Comparison of ENCODE assay signal across 9 cellular contexts in the genomic region with DNA sequence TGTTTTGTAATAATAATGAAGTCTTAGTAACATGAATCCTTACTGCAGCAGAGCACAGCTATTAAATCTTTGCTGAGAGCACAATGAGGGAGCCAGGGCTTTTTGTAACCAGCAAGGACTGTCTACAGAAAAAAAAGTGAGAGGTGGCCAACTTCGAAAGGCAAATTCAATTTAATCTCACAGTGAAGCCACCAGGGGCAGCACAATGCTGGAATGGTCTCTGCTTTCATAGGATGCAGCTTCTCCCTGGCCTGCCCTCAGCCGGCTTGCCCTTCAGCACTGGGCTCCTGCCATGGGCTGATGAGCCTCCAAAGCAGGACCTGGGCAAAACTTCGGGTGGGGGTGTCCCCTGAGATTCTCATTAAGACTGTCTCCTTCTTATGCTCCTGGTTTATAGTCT.
DNase-seq lines count a peak whose midpoint lies in the region; ATAC-seq and TF ChIP-seq lines count a peak whose summit lies in the region.
"Had no signal": no experiment of that assay in that cellular context is flagged by ENCODE, and none has a peak within 500 bp of the region (broad histone marks: within the 10 kb centered on the region; RNA-seq: fewer than 3 reads in every experiment).

No MANE protein-coding gene starts in this region.

- H3K27ac ChIP-seq in endodermal cell (ENCODE audit: low read depth, low read length) = no peak overlapping the region
- H3K27ac ChIP-seq in psoas muscle = no peak overlapping the region

- H3K27ac Mint-ChIP-seq in endodermal cell = no peak overlapping the region

- H3K27me3 Mint-ChIP-seq in endodermal cell (ENCODE audit: insufficient read depth) = no peaks in the 10 kb centered on the region

- H3K36me3 ChIP-seq in endodermal cell (ENCODE audit: control insufficient read depth, insufficient read depth, low read length) (no peaks in the 10 kb centered on the region), psoas muscle (ENCODE audit: insufficient read depth in 1 of 2, low read depth in 1 of 2) (no peaks in the 10 kb centered on the region)

- peak; percentile 70 for TF ChIP-seq CTCF in endodermal cell (conservative IDR thresholded peaks at IDR 0.05)
- peak; percentile 7 for TF ChIP-seq CTCF in psoas muscle (IDR thresholded peaks at IDR 0.05)

- peaks cover 8% of the 10 kb centered on the region for H3K36me3 Mint-ChIP-seq in endodermal cell (ENCODE audit: low read depth)

- no peaks in the 10 kb centered on the region for H3K9me3 Mint-ChIP-seq in endodermal cell

- WGBS in endodermal cell (ENCODE audit: insufficient coverage in 1 of 2, insufficient read length in 1 of 2), 2 experiments = 60 to 83% methylated on average over 1 to 3 of the region's 3 CpGs
- 50 to 62% (median 56%) methylated on average over 3 of the region's 3 CpGs for WGBS in psoas muscle, 3 donors

- no peak overlapping the region for H3K4me3 Mint-ChIP-seq in endodermal cell

- H3K4me3 ChIP-seq in endodermal cell (ENCODE audit: low read length) (no peak overlapping the region), psoas muscle (no peak overlapping the region)

- peak in 2 of 4 donors; percentile 27 to 44 for ATAC-seq in psoas muscle
- ATAC-seq in HG03139 (IDR thresholded peaks at IDR 0.05; ENCODE audit: unreplicated experiment) = no peak

- intact Hi-C loops in psoas muscle (cut with DNase I) = no loop called here

- H3K4me1 ChIP-seq in endodermal cell (ENCODE audit: control insufficient read depth, insufficient read depth, low read length) = peaks cover 3% of the 10 kb centered on the region
- H3K4me1 ChIP-seq in psoas muscle = no peaks in the 10 kb centered on the region

- H3K4me1 Mint-ChIP-seq in endodermal cell = peaks cover 30% of the 10 kb centered on the region

- H3K27me3 ChIP-seq in endodermal cell (ENCODE audit: control insufficient read depth, insufficient read depth, low read length, poor library complexity, severe bottlenecking) = no peaks in the 10 kb centered on the region
- no peaks in the 10 kb centered on the region for H3K27me3 ChIP-seq in psoas muscle (ENCODE audit: insufficient read depth in 3 of 3, low read length in 2 of 3)

- DNase-seq in HCEC 1CT = peak; percentile 9
- peak; percentile 69 for DNase-seq in NCI-H2227 (lab: John Stamatoyannopoulos, UW; ENCODE audit: unreplicated experiment)
- peak; percentile 70 for DNase-seq in endodermal cell
- DNase-seq in psoas muscle = no peak
- no peak for DNase-seq in T-helper 1 cell
- no peak for DNase-seq in T-helper 2 cell
- DNase-seq: mesenchymal stem cell, NCI-H2171 treated with DMSO at 0.1 percent for 48 hours had no signal

- no peak overlapping the region for H3K9ac ChIP-seq in endodermal cell (ENCODE audit: extremely low read depth, low read length, poor library complexity, severe bottlenecking)

- H3K9me3 ChIP-seq in endodermal cell (ENCODE audit: control insufficient read depth, low read length) = no peaks in the 10 kb centered on the region
- H3K9me3 ChIP-seq in psoas muscle = no peaks in the 10 kb centered on the region

Comparison
In these comparisons a context has a peak if more than half of its experiments do, and no peak if none do; other contexts are left out.
1. DNase-seq: peak in HCEC 1CT (single experiment), NCI-H2227 (single experiment) and endodermal cell (single experiment); none in psoas muscle (0 of 2), T-helper 1 cell (0 of 5) and T-helper 2 cell (0 of 5).